Comparison of ENCODE assay signal across 19 cellular contexts in genomic region chr12:116099664-116100432, GRCh38.
DNase-seq lines count a peak whose midpoint lies in the region; ATAC-seq and TF ChIP-seq lines count a peak whose summit lies in the region.
"Had no signal": no experiment of that assay in that cellular context is flagged by ENCODE, and none has a peak within 500 bp of the region (broad histone marks: within the 10 kb centered on the region; RNA-seq: fewer than 3 reads in every experiment).

No MANE protein-coding gene starts in this region.

- no peak for TF ChIP-seq CTCF in right atrium auricular region (IDR thresholded peaks at IDR 0.05)
- TF ChIP-seq CTCF in CD8-positive, alpha-beta T cell (IDR thresholded peaks at IDR 0.05) = no peak

- peak overlapping the region; percentile 64 for H3K27ac Mint-ChIP-seq in activated T-helper 1 cell treated with anti-CD3 and anti-CD28 coated beads, Interleukin-12 subunit alpha, Interleukin-12 subunit beta, Interleukin-2, Interleukin-4 antibody, amounts not matched to agents 30 ng/mL and 10 ng/mL and 1 ng/mL, durations not matched to agents 14 hours and 24 hours and 36 hours
- peak overlapping the region in 1 of 2 donors; percentile 34 for H3K27ac Mint-ChIP-seq in stimulated activated naive CD8-positive, alpha-beta T cell treated with anti-CD3 and anti-CD28 coated beads, Interleukin-15, amount 100 ng/mL, for 72 hours
- no peak overlapping the region for H3K27ac Mint-ChIP-seq in CD8-positive, alpha-beta T cell
- H3K27ac Mint-ChIP-seq in T-helper 17 cell = no peak overlapping the region
- H3K27ac Mint-ChIP-seq: activated CD8-positive, alpha-beta memory T cell treated with anti-CD3 and anti-CD28 coated beads, Interleukin-2, amount 10 ng/mL, durations not matched to agents 7 days and 5 days; activated naive CD8-positive, alpha-beta T cell had no signal

- peaks cover 8% of the 10 kb centered on the region for H3K36me3 Mint-ChIP-seq in activated T-helper 1 cell treated with anti-CD3 and anti-CD28 coated beads, Interleukin-12 subunit alpha, Interleukin-12 subunit beta, Interleukin-2, Interleukin-4 antibody, amounts not matched to agents 30 ng/mL and 10 ng/mL and 1 ng/mL, durations not matched to agents 14 hours and 24 hours and 36 hours (ENCODE audit: low read depth)
- peaks cover 30% of the 10 kb centered on the region for H3K36me3 Mint-ChIP-seq in CD8-positive, alpha-beta T cell
- H3K36me3 Mint-ChIP-seq in T-helper 17 cell (ENCODE audit: low read depth) = peaks cover 2% of the 10 kb centered on the region

- ATAC-seq in left ventricle myocardium superior = peak; percentile 19
- peak; percentile 67 for ATAC-seq in stimulated activated naive CD8-positive, alpha-beta T cell treated with anti-CD3 and anti-CD28 coated beads, Interleukin-15, amount 100 ng/mL, for 72 hours
- ATAC-seq in CD8-positive, alpha-beta T cell = no peak
- no peak for ATAC-seq in T-helper 17 cell
- ATAC-seq: activated CD8-positive, alpha-beta memory T cell treated with anti-CD3 and anti-CD28 coated beads, Interleukin-2, amount 10 ng/mL, durations not matched to agents 7 days and 5 days; body of pancreas; upper lobe of right lung had no signal

- no peaks in the 10 kb centered on the region for H3K9me3 ChIP-seq in right atrium auricular region
- no peaks in the 10 kb centered on the region for H3K9me3 ChIP-seq in CD8-positive, alpha-beta T cell (ENCODE audit: low read length)
- H3K9me3 ChIP-seq in T-helper 17 cell (ENCODE audit: control insufficient read depth, low read length, poor library complexity, severe bottlenecking) = no peaks in the 10 kb centered on the region
- H3K9me3 ChIP-seq: BE2C, body of pancreas, Caco-2, upper lobe of right lung had no signal

- no peaks in the 10 kb centered on the region for H3K27me3 ChIP-seq in right atrium auricular region
- H3K27me3 ChIP-seq in CD8-positive, alpha-beta T cell (ENCODE audit: insufficient read depth, low read length) = no peaks in the 10 kb centered on the region
- H3K27me3 ChIP-seq: BE2C, body of pancreas, upper lobe of right lung had no signal

- peaks cover 24% of the 10 kb centered on the region for H3K4me1 Mint-ChIP-seq in activated T-helper 1 cell treated with anti-CD3 and anti-CD28 coated beads, Interleukin-12 subunit alpha, Interleukin-12 subunit beta, Interleukin-2, Interleukin-4 antibody, amounts not matched to agents 30 ng/mL and 10 ng/mL and 1 ng/mL, durations not matched to agents 14 hours and 24 hours and 36 hours (ENCODE audit: low read depth)
- H3K4me1 Mint-ChIP-seq in stimulated activated naive CD8-positive, alpha-beta T cell treated with anti-CD3 and anti-CD28 coated beads, Interleukin-15, amount 100 ng/mL, for 72 hours = peaks cover 30% of the 10 kb centered on the region
- H3K4me1 Mint-ChIP-seq in CD8-positive, alpha-beta T cell (ENCODE audit: low read depth) = peaks cover 28% of the 10 kb centered on the region
- H3K4me1 Mint-ChIP-seq in T-helper 17 cell = peaks cover 25% of the 10 kb centered on the region

- no peak overlapping the region for H3K4me3 Mint-ChIP-seq in activated T-helper 1 cell treated with anti-CD3 and anti-CD28 coated beads, Interleukin-12 subunit alpha, Interleukin-12 subunit beta, Interleukin-2, Interleukin-4 antibody, amounts not matched to agents 30 ng/mL and 10 ng/mL and 1 ng/mL, durations not matched to agents 14 hours and 24 hours and 36 hours
- peak overlapping the region in 1 of 2 donors; percentile 20 for H3K4me3 Mint-ChIP-seq in stimulated activated naive CD8-positive, alpha-beta T cell treated with anti-CD3 and anti-CD28 coated beads, Interleukin-15, amount 100 ng/mL, for 72 hours
- no peak overlapping the region for H3K4me3 Mint-ChIP-seq in CD8-positive, alpha-beta T cell
- no peak overlapping the region for H3K4me3 Mint-ChIP-seq in T-helper 17 cell
- H3K4me3 Mint-ChIP-seq: activated CD8-positive, alpha-beta memory T cell treated with anti-CD3 and anti-CD28 coated beads, Interleukin-2, amount 10 ng/mL, durations not matched to agents 7 days and 5 days; activated naive CD8-positive, alpha-beta T cell had no signal

- no peak overlapping the region for H3K4me3 ChIP-seq in right atrium auricular region
- H3K4me3 ChIP-seq in CD8-positive, alpha-beta T cell (ENCODE audit: low read depth, low read length) = no peak overlapping the region
- H3K4me3 ChIP-seq: body of pancreas, upper lobe of right lung had no signal

- H3K9me3 Mint-ChIP-seq in activated T-helper 1 cell treated with anti-CD3 and anti-CD28 coated beads, Interleukin-12 subunit alpha, Interleukin-12 subunit beta, Interleukin-2, Interleukin-4 antibody, amounts not matched to agents 30 ng/mL and 10 ng/mL and 1 ng/mL, durations not matched to agents 14 hours and 24 hours and 36 hours = no peaks in the 10 kb centered on the region
- H3K9me3 Mint-ChIP-seq in stimulated activated naive CD8-positive, alpha-beta T cell treated with anti-CD3 and anti-CD28 coated beads, Interleukin-15, amount 100 ng/mL, for 72 hours = no peaks in the 10 kb centered on the region
- H3K9me3 Mint-ChIP-seq in CD8-positive, alpha-beta T cell = no peaks in the 10 kb centered on the region

- POLR2A ChIA-PET in CD8-positive, alpha-beta T cell (lab: Charles Lee) = interaction anchor here (0.6 kb wide), 1 partner anchor 9 kb away, joined by 3 read pairs; no protein-coding TSS in a partner anchor

- intact Hi-C loops in left ventricle myocardium superior (cut with micrococcal nuclease) = no loop called here
- intact Hi-C loops in activated T-helper 1 cell treated with anti-CD3 and anti-CD28 coated beads, Interleukin-12 subunit alpha, Interleukin-12 subunit beta, Interleukin-2, Interleukin-4 antibody, amounts not matched to agents 30 ng/mL and 10 ng/mL and 1 ng/mL, durations not matched to agents 14 hours and 24 hours and 36 hours (cut with micrococcal nuclease) = loop anchor here (1.0 to 2.0 kb wide), 3 partner anchors 13 to 39 kb away; no protein-coding TSS in a partner anchor
- intact Hi-C loops in CD8-positive, alpha-beta T cell (cut with DNase I, micrococcal nuclease) = no loop called here

- no peaks in the 10 kb centered on the region for H3K27me3 Mint-ChIP-seq in activated T-helper 1 cell treated with anti-CD3 and anti-CD28 coated beads, Interleukin-12 subunit alpha, Interleukin-12 subunit beta, Interleukin-2, Interleukin-4 antibody, amounts not matched to agents 30 ng/mL and 10 ng/mL and 1 ng/mL, durations not matched to agents 14 hours and 24 hours and 36 hours (ENCODE audit: insufficient read depth)
- no peaks in the 10 kb centered on the region for H3K27me3 Mint-ChIP-seq in stimulated activated naive CD8-positive, alpha-beta T cell treated with anti-CD3 and anti-CD28 coated beads, Interleukin-15, amount 100 ng/mL, for 72 hours
- no peaks in the 10 kb centered on the region for H3K27me3 Mint-ChIP-seq in CD8-positive, alpha-beta T cell (ENCODE audit: low read depth)
- H3K27me3 Mint-ChIP-seq in T-helper 17 cell = no peaks in the 10 kb centered on the region
- H3K27me3 Mint-ChIP-seq: activated CD8-positive, alpha-beta memory T cell treated with anti-CD3 and anti-CD28 coated beads, Interleukin-2, amount 10 ng/mL, durations not matched to agents 7 days and 5 days; activated naive CD8-positive, alpha-beta T cell had no signal

- H3K27ac ChIP-seq in right atrium auricular region = no peak overlapping the region
- H3K27ac ChIP-seq in CD8-positive, alpha-beta T cell (ENCODE audit: low read depth, low read length) = no peak overlapping the region
- H3K27ac ChIP-seq: body of pancreas, parathyroid adenoma, upper lobe of right lung had no signal

- CTCF ChIA-PET in CD8-positive, alpha-beta T cell (lab: Charles Lee) = no interaction called here

- DNase-seq in left ventricle myocardium superior (no peak), right atrium auricular region (ENCODE audit: low spot score) (no peak), left kidney (ENCODE audit: low read depth, low spot score) (peak; percentile 53), T-helper 17 cell (no peak)
- no peak for DNase-seq in activated T-helper 1 cell treated with anti-CD3 and anti-CD28 coated beads, Interleukin-12 subunit alpha, Interleukin-12 subunit beta, Interleukin-2, Interleukin-4 antibody, amounts not matched to agents 30 ng/mL and 10 ng/mL and 1 ng/mL, durations not matched to agents 14 hours and 24 hours and 36 hours (ENCODE audit: low spot score)
- no peak for DNase-seq in stimulated activated naive CD8-positive, alpha-beta T cell treated with anti-CD3 and anti-CD28 coated beads, Interleukin-15, amount 100 ng/mL, for 72 hours
- no peak for DNase-seq in CD8-positive, alpha-beta T cell
- DNase-seq: activated CD8-positive, alpha-beta memory T cell treated with anti-CD3 and anti-CD28 coated beads, Interleukin-2, amount 10 ng/mL, durations not matched to agents 7 days and 5 days; BE2C; body of pancreas; Caco-2; cortex of kidney; NCI-H1105 treated with DMSO at 0.1 percent for 48 hours; NCI-H82; SHP77 treated with DMSO at 0.1 percent for 48 hours; stimulated activated CD4-positive, alpha-beta T cell treated with anti-CD3 and anti-CD28 coated beads, Interleukin-2, amount 100 ng/mL, for 24 hours; upper lobe of right lung had no signal

- no peaks in the 10 kb centered on the region for H3K4me1 ChIP-seq in right atrium auricular region
- H3K4me1 ChIP-seq in CD8-positive, alpha-beta T cell (ENCODE audit: insufficient read depth, low read length) = no peaks in the 10 kb centered on the region
- H3K4me1 ChIP-seq: Caco-2 had no signal

- no peaks in the 10 kb centered on the region for H3K36me3 ChIP-seq in right atrium auricular region
- H3K36me3 ChIP-seq in CD8-positive, alpha-beta T cell (ENCODE audit: insufficient read depth, low read length) = no peaks in the 10 kb centered on the region
- H3K36me3 ChIP-seq: BE2C, upper lobe of right lung had no signal

Comparison
In these comparisons a context has a peak if more than half of its experiments do, and no peak if none do; other contexts are left out.
1. ATAC-seq: peak in left ventricle myocardium superior (single experiment) and stimulated activated naive CD8-positive, alpha-beta T cell treated with anti-CD3 and anti-CD28 coated beads, Interleukin-15, amount 100 ng/mL, for 72 hours (single experiment); none in CD8-positive, alpha-beta T cell (single experiment) and T-helper 17 cell (single experiment).